In genomic region chr7:92827464-92827863, GRCh38 we compare ENCODE assay signal across 17 cellular contexts. TPM values are rescaled to one million over a fixed set of nuclear protein-coding genes. Genes with fewer than 3 reads are reported as not detected.
DNase-seq lines count a peak whose midpoint lies in the region; ATAC-seq and TF ChIP-seq lines count a peak whose summit lies in the region.
"Had no signal": no experiment of that assay in that cellular context is flagged by ENCODE, and none has a peak within 500 bp of the region (broad histone marks: within the 10 kb centered on the region; RNA-seq: fewer than 3 reads in every experiment).

No MANE protein-coding gene starts in this region.

- no peaks in the 10 kb centered on the region for H3K9me3 Mint-ChIP-seq in activated T-cell treated with anti-CD3 and anti-CD28 coated beads, Interleukin-2, amount 50 U/mL, for 24 hours
- H3K9me3 Mint-ChIP-seq in activated CD4-positive, alpha-beta memory T cell treated with anti-CD3 and anti-CD28 coated beads for 36 hours = no peaks in the 10 kb centered on the region
- H3K9me3 Mint-ChIP-seq in immature natural killer cell = no peaks in the 10 kb centered on the region

- peak overlapping the region; percentile 45 for H3K4me3 Mint-ChIP-seq in activated T-cell treated with anti-CD3 and anti-CD28 coated beads, Interleukin-2, amount 50 U/mL, for 24 hours
- peak overlapping the region; percentile 7 for H3K4me3 Mint-ChIP-seq in activated CD4-positive, alpha-beta memory T cell treated with anti-CD3 and anti-CD28 coated beads for 36 hours
- no peak overlapping the region for H3K4me3 Mint-ChIP-seq in immature natural killer cell

- ATAC-seq in left ventricle myocardium superior = peak; percentile 40

- intact Hi-C loops in activated CD4-positive, alpha-beta memory T cell treated with anti-CD3 and anti-CD28 coated beads for 36 hours (cut with micrococcal nuclease) = no loop called here
- intact Hi-C loops in left ventricle myocardium superior (cut with micrococcal nuclease) = no loop called here

- peak overlapping the region; percentile 45; the same call in 1 of the 2 replicates for H3K4me3 ChIP-seq in GM08714 (ENCODE audit: low read length)
- no peak overlapping the region for H3K4me3 ChIP-seq in tibial nerve
- H3K4me3 ChIP-seq: Peyer's patch, prostate gland had no signal

- POLR2A ChIA-PET in activated CD4-positive, alpha-beta memory T cell treated with anti-CD3 and anti-CD28 coated beads for 36 hours (lab: Charles Lee) = interaction anchor here (0.9 to 1.2 kb wide), 3 partner anchors 9 to 14 kb away, joined by 3 to 5 read pairs (median 3); partner anchors contain the start of gene CDK6

- H3K36me3 Mint-ChIP-seq in activated T-cell treated with anti-CD3 and anti-CD28 coated beads, Interleukin-2, amount 50 U/mL, for 24 hours (ENCODE audit: low read depth) = peaks cover 94% of the 10 kb centered on the region
- H3K36me3 Mint-ChIP-seq in activated CD4-positive, alpha-beta memory T cell treated with anti-CD3 and anti-CD28 coated beads for 36 hours = peaks cover 51% of the 10 kb centered on the region
- H3K36me3 Mint-ChIP-seq in immature natural killer cell = no peaks in the 10 kb centered on the region

- no peak overlapping the region for H3K27ac Mint-ChIP-seq in activated T-cell treated with anti-CD3 and anti-CD28 coated beads, Interleukin-2, amount 50 U/mL, for 24 hours
- peak overlapping the region; percentile 10 for H3K27ac Mint-ChIP-seq in activated CD4-positive, alpha-beta memory T cell treated with anti-CD3 and anti-CD28 coated beads for 36 hours
- H3K27ac Mint-ChIP-seq in immature natural killer cell = no peak overlapping the region

- peaks cover 93% of the 10 kb centered on the region for H3K4me1 Mint-ChIP-seq in activated T-cell treated with anti-CD3 and anti-CD28 coated beads, Interleukin-2, amount 50 U/mL, for 24 hours (ENCODE audit: low read depth)
- H3K4me1 Mint-ChIP-seq in activated CD4-positive, alpha-beta memory T cell treated with anti-CD3 and anti-CD28 coated beads for 36 hours (ENCODE audit: low read depth) = peaks cover 86% of the 10 kb centered on the region
- peaks cover 36 to 66% of the 10 kb centered on the region in 2 donors for H3K4me1 Mint-ChIP-seq in immature natural killer cell

- H3K4me1 ChIP-seq in tibial nerve = peaks cover 3 to 83% (median 12%) of the 10 kb centered on the region in 4 donors

- H3K9me3 ChIP-seq in tibial nerve = no peaks in the 10 kb centered on the region
- H3K9me3 ChIP-seq: Peyer's patch, prostate gland had no signal

- TF ChIP-seq POLR2A in tibial nerve (IDR thresholded peaks at IDR 0.05) = no peak

- CTCF ChIA-PET in activated CD4-positive, alpha-beta memory T cell treated with anti-CD3 and anti-CD28 coated beads for 36 hours (lab: Charles Lee) = interaction anchor here (1.1 kb wide), 1 partner anchor 206 kb away, joined by 3 read pairs; no protein-coding TSS in a partner anchor

- TF ChIP-seq EP300 in tibial nerve (IDR thresholded peaks at IDR 0.05) = no peak

- no peaks in the 10 kb centered on the region for H3K27me3 Mint-ChIP-seq in activated T-cell treated with anti-CD3 and anti-CD28 coated beads, Interleukin-2, amount 50 U/mL, for 24 hours
- H3K27me3 Mint-ChIP-seq in activated CD4-positive, alpha-beta memory T cell treated with anti-CD3 and anti-CD28 coated beads for 36 hours = no peaks in the 10 kb centered on the region
- peaks cover under 1 to 2% (median 2%) of the 10 kb centered on the region in 3 donors for H3K27me3 Mint-ChIP-seq in immature natural killer cell (ENCODE audit: low read depth in 3 of 3)

- TF ChIP-seq CTCF in tibial nerve (IDR thresholded peaks at IDR 0.05) = no peak

- H3K27ac ChIP-seq in tibial nerve = no peak overlapping the region
- H3K27ac ChIP-seq: Peyer's patch, prostate gland had no signal

- H3K27me3 ChIP-seq in tibial nerve = no peaks in the 10 kb centered on the region
- H3K27me3 ChIP-seq: Peyer's patch had no signal

- DNase-seq in activated T-cell treated with anti-CD3 and anti-CD28 coated beads, Interleukin-2, amount 50 U/mL, for 24 hours = no peak
- no peak for DNase-seq in activated T-cell treated with anti-CD3 and anti-CD28 coated beads, Interleukin-2, amount 50 U/mL, for 48 hours
- DNase-seq in activated CD4-positive, alpha-beta memory T cell treated with anti-CD3 and anti-CD28 coated beads for 36 hours = no peak
- no peak for DNase-seq in left ventricle myocardium superior
- no peak for DNase-seq in tibial nerve (ENCODE audit: low spot score in 2 of 2)
- DNase-seq in immature natural killer cell = no peak
- no peak for DNase-seq in dedifferentiated amniotic fluid mesenchymal stem cell (ENCODE audit: extremely low spot score)
- DNase-seq: anterior cingulate cortex; DMS53; effector CD4-positive, alpha-beta T cell; foreskin melanocyte; NCI-H1436 treated with DMSO at 0.1 percent for 48 hours; NCI-H446; Peyer's patch; T1000 had no signal

- WGBS in tibial nerve, 2 donors = 49 to 53% methylated on average over 3 of the region's 3 CpGs

- no peaks in the 10 kb centered on the region for H3K36me3 ChIP-seq in tibial nerve
- H3K36me3 ChIP-seq: Peyer's patch, prostate gland had no signal

RNA-seq across cellular contexts. Expression of gene CDK6, which starts 8.9 kb away (rescaled TPM):
- 100 to 1,000 TPM; 131 to 132 TPM for total RNA-seq in activated CD4-positive, alpha-beta memory T cell treated with anti-CD3 and anti-CD28 coated beads for 36 hours
- total RNA-seq in left ventricle myocardium superior = 27.5 TPM
- total RNA-seq in tibial nerve = 10 to 100 TPM; 14.4 to 45.4 (median 26.6) TPM
- 10 to 100 TPM; 11.1 to 21.2 (median 15.8) TPM for polyA plus RNA-seq in immature natural killer cell

Comparison
In these comparisons a context has a peak if more than half of its experiments do, and no peak if none do; other contexts are left out.
1. H3K4me3 Mint-ChIP-seq: peak in activated T-cell treated with anti-CD3 and anti-CD28 coated beads, Interleukin-2, amount 50 U/mL, for 24 hours (single experiment) and activated CD4-positive, alpha-beta memory T cell treated with anti-CD3 and anti-CD28 coated beads for 36 hours (single experiment); none in immature natural killer cell (0 of 5).